Comparison of ENCODE assay signal across 24 cellular contexts in the genomic region with DNA sequence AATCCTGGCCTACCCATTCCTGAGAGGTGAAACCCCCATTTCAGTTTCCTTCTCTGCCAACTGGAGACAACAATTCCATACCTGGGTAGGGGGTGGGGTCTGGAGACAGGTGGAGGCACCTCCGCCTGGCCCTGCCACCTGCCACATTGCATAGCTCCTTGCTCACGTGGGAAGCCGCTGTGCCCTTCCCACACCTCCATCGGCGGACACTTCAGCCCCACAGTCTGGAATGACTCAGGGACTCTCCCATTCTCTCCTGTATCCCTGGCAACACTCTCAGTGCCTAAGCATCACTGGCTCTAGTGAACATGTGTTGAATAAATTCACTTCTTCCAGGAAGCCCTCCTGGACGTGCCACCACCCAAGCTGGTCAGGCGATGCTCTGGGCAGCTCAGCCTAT. TPM values are rescaled to one million over a fixed set of nuclear protein-coding genes. Genes with fewer than 3 reads are reported as not detected.
DNase-seq lines count a peak whose midpoint lies in the region; ATAC-seq lines count a peak whose summit lies in the region.
"Had no signal": no experiment of that assay in that cellular context is flagged by ENCODE, and none has a peak within 500 bp of the region (broad histone marks: within the 10 kb centered on the region; RNA-seq: fewer than 3 reads in every experiment).

No MANE protein-coding gene starts in this region.

- no peak for ATAC-seq in HG02885 (IDR thresholded peaks at IDR 0.05; ENCODE audit: poor library complexity, unreplicated experiment)

- H4K91ac ChIP-seq in neuronal stem cell (ENCODE audit: low read depth, low read length, poor library complexity) = no peak overlapping the region

- H3K18ac ChIP-seq in neuronal stem cell (ENCODE audit: low read length) = no peak overlapping the region

- no peak overlapping the region for H3K4me2 ChIP-seq in neuronal stem cell (ENCODE audit: insufficient read depth, low read length, poor library complexity, severe bottlenecking)

- H3K9me3 ChIP-seq in neuronal stem cell (replicated peaks in 1 of 2; ENCODE audit: control insufficient read depth in 2 of 2, insufficient read depth in 1 of 2, low read depth in 1 of 2, low read length in 2 of 2) (no peaks in the 10 kb centered on the region), HAP-1 (no peaks in the 10 kb centered on the region)

- peak overlapping the region; percentile 29 for H2AK5ac ChIP-seq in neuronal stem cell (ENCODE audit: low read depth, low read length)

- in situ Hi-C loops in HAP-1 (cut with MboI; ENCODE audit: low sequenced_read_pairs) = no loop called here

- H4K8ac ChIP-seq in neuronal stem cell (ENCODE audit: low read depth, low read length) = no peak overlapping the region

- no peaks in the 10 kb centered on the region for H3K79me1 ChIP-seq in neuronal stem cell (ENCODE audit: low read depth, low read length)

- H3K4me3 ChIP-seq in H7 (ENCODE audit: insufficient read depth, low read depth, low read length) (no peak overlapping the region), neuronal stem cell (ENCODE audit: low read length in 2 of 2) (no peak overlapping the region), HAP-1 (no peak overlapping the region)
- H3K4me3 ChIP-seq: GM23248 had no signal

- H2BK120ac ChIP-seq in neuronal stem cell (ENCODE audit: low read depth, low read length) = no peak overlapping the region

- H3K4me1 ChIP-seq in neuronal stem cell (ENCODE audit: control insufficient read depth in 2 of 2, insufficient read depth in 1 of 2, low read depth in 1 of 2, low read length in 2 of 2) (peaks cover 13 to 16% of the 10 kb centered on the region in 2 donors), HAP-1 (no peaks in the 10 kb centered on the region)

- H2BK15ac ChIP-seq in neuronal stem cell (ENCODE audit: low read length) = no peak overlapping the region

- peak; percentile 49 for DNase-seq in DMS53 (lab: John Stamatoyannopoulos, UW)
- no peak for DNase-seq in DMS53 treated with DMSO at 0.1 percent for 48 hours (lab: John Stamatoyannopoulos, UW; ENCODE audit: unreplicated experiment)
- peak; percentile 46 for DNase-seq in H7
- DNase-seq in neuronal stem cell (ENCODE audit: low spot score) = no peak
- DNase-seq in HAP-1 (ENCODE audit: low spot score in 2 of 2) = no peak
- DNase-seq in NCI-H69 (lab: John Stamatoyannopoulos, UW) = no peak
- DNase-seq: ACHN; DMS153; GM23248; HCEC 1CT; NCI-H1048; NCI-H1417; NCI-H1694; NCI-H2029 treated with DMSO at 0.1 percent for 48 hours; NCI-H446; NCI-H524 treated with DMSO at 0.1 percent for 48 hours; NCI-H82; NK-92 treated with Interleukin-12 subunit alpha and Interleukin-12 subunit beta, amount 100 ng/mL, for 24 hours; RPMI8226; SHP77 had no signal

- no peak overlapping the region for H3K23ac ChIP-seq in neuronal stem cell (ENCODE audit: low read depth, low read length, poor library complexity)

- H2BK5ac ChIP-seq in neuronal stem cell (ENCODE audit: low read length) = no peak overlapping the region

- peak overlapping the region; percentile 27 for H3K27ac ChIP-seq in angular gyrus (ENCODE audit: low read depth, low read length)
- H3K27ac ChIP-seq in neuronal stem cell (replicated peaks; ENCODE audit: low read length) = no peak overlapping the region
- H3K27ac ChIP-seq: 22Rv1, GM23248 had no signal

- H3K27me3 ChIP-seq in H7 (ENCODE audit: control insufficient read depth, insufficient read depth, low read length) (no peaks in the 10 kb centered on the region), neuronal stem cell (ENCODE audit: control insufficient read depth in 3 of 3, insufficient read depth in 3 of 3, low read depth in 1 of 3, low read length in 3 of 3) (peaks cover 0 to 66% (median 0%) of the 10 kb centered on the region in 3 experiments), HAP-1 (ENCODE audit: low read depth) (no peaks in the 10 kb centered on the region)

- H3K9ac ChIP-seq in neuronal stem cell (ENCODE audit: low read depth, low read length, poor library complexity) = no peak overlapping the region
- H3K9ac ChIP-seq: GM23248 had no signal

- peak overlapping the region; percentile 66 for H3K14ac ChIP-seq in neuronal stem cell (ENCODE audit: low read length)

- no peak overlapping the region for H3K4ac ChIP-seq in neuronal stem cell (ENCODE audit: low read length)

- no peaks in the 10 kb centered on the region for H3K36me3 ChIP-seq in H7 (replicated peaks; ENCODE audit: control insufficient read depth, insufficient read depth, low read length)
- H3K36me3 ChIP-seq in neuronal stem cell (replicated peaks in 1 of 2; ENCODE audit: control insufficient read depth in 2 of 2, insufficient read depth in 2 of 2, low read length in 2 of 2) = no peaks in the 10 kb centered on the region
- no peaks in the 10 kb centered on the region for H3K36me3 ChIP-seq in HAP-1 (replicated peaks)

- WGBS in neuronal stem cell (ENCODE audit: extremely low coverage in 2 of 2, insufficient read length in 2 of 2, insufficient replicate concordance in 1 of 2), 2 donors = no CpG with 5 or more reads among the region's 7 CpGs

- no peak overlapping the region for H2BK12ac ChIP-seq in neuronal stem cell (ENCODE audit: low read length)

- no peak overlapping the region for H2AFZ ChIP-seq in neuronal stem cell (ENCODE audit: low read length)
- H2AFZ ChIP-seq: GM23248 had no signal

RNA-seq across cellular contexts. Expression of a gene that starts 21.7 kb away (rescaled TPM):
- total RNA-seq in H7 (2014; rRNA removed; shearing (Covaris generic)) = 7.2 and 7.6 TPM in 2 replicates
- polyA plus RNA-seq in neuronal stem cell (2013, experiment 1 of 2) = 3.3 TPM
- 3.1 TPM for polyA plus RNA-seq in neuronal stem cell (2013, experiment 2 of 2)
- total RNA-seq: GM23248 had no signal
- polyA plus RNA-seq: GM23248, IgD-negative memory B cell had no signal

Comparison
In these comparisons a context has a peak if more than half of its experiments do, and no peak if none do; other contexts are left out.
1. DNase-seq: peak in DMS53 (single experiment) and H7 (single experiment); none in DMS53 treated with DMSO at 0.1 percent for 48 hours (single experiment), neuronal stem cell (single experiment), HAP-1 (0 of 2) and NCI-H69 (single experiment).